Comparison of ENCODE assay signal across 8 cellular contexts in genomic region chr7:75642810-75643486, GRCh38.
DNase-seq lines count a peak whose midpoint lies in the region; ATAC-seq and TF ChIP-seq lines count a peak whose summit lies in the region.

No MANE protein-coding gene starts in this region.

- no peak overlapping the region for H3K4me3 ChIP-seq in HL-60 (replicated peaks; ENCODE audit: insufficient read depth, low read length)

- ATAC-seq in GM19035 (IDR thresholded peaks at IDR 0.05; ENCODE audit: unreplicated experiment) (no peak), HG03095 (IDR thresholded peaks at IDR 0.05; ENCODE audit: unreplicated experiment) (no peak)

- no peak overlapping the region for H3K27ac ChIP-seq in HL-60 (replicated peaks)

- TF ChIP-seq CTCF in HL-60 (IDR thresholded peaks at IDR 0.05; ENCODE audit: insufficient read depth, low read length): peak; percentile 92

- DNase-seq in EL (peak; percentile 53), HL-60 (ENCODE audit: low read depth in 1 of 2, low spot score in 1 of 2) (peak; percentile 80 to 86), SKM-1 treated with dmso at 0.1 percent for 144 hours (lab: John Stamatoyannopoulos, UW; ENCODE audit: unreplicated experiment) (peak; percentile 72), iPS-NIHi11 (ENCODE audit: low spot score) (peak; percentile 74)
- DNase-seq in activated naive CD8-positive, alpha-beta T cell treated with anti-CD3 and anti-CD28 coated beads, Interleukin-2, amount 50 U/mL, for 16 hours (ENCODE audit: low read depth, low spot score): peak; percentile 18
- DNase-seq in stimulated activated CD4-positive, alpha-beta T cell treated with anti-CD3 and anti-CD28 coated beads, Interleukin-1b, Interleukin-23, amount 100 ng/mL, for 48 hours: peak; percentile 77

- H3K27me3 ChIP-seq in HL-60 (ENCODE audit: insufficient read depth, poor library complexity, severe bottlenecking): no peaks in the 10 kb centered on the region

Comparison
In these comparisons a context has a peak if more than half of its experiments do, and no peak if none do; other contexts are left out.
1. DNase-seq: peak in every context shown above with its lines; median percentile 83 in HL-60; 77 in stimulated activated CD4-positive, alpha-beta T cell treated with anti-CD3 and anti-CD28 coated beads, Interleukin-1b, Interleukin-23, amount 100 ng/mL, for 48 hours; 74 in iPS-NIHi11; 72 in SKM-1 treated with dmso at 0.1 percent for 144 hours; 53 in EL; 18 in activated naive CD8-positive, alpha-beta T cell treated with anti-CD3 and anti-CD28 coated beads, Interleukin-2, amount 50 U/mL, for 16 hours.